8 cellular contexts compared by ENCODE assay signal in genomic region chr16:31010539-31010938, GRCh38. TPM values are rescaled to one million over a fixed set of nuclear protein-coding genes. Genes with fewer than 3 reads are reported as not detected.
DNase-seq lines count a peak whose midpoint lies in the region; ATAC-seq and TF ChIP-seq lines count a peak whose summit lies in the region.

STX1B (minus strand) TSS chr16:31010638; CDS start chr16:31010396, 242 bp downstream.

- H3K27me3 ChIP-seq in CD4-positive, CD25-positive, alpha-beta regulatory T cell (ENCODE audit: control insufficient read depth, insufficient read depth, low read length) = peaks cover 10% of the 10 kb centered on the region
- H3K27me3 ChIP-seq in testis = no peaks in the 10 kb centered on the region

- peak in 1 of 2 donors; percentile 44 for ATAC-seq in CD4-positive, CD25-positive, alpha-beta regulatory T cell (ENCODE audit: low read depth in 2 of 2)
- no peak for ATAC-seq in HG03354 (IDR thresholded peaks at IDR 0.05; ENCODE audit: poor library complexity, severe bottlenecking, unreplicated experiment)

- H3K36me3 Mint-ChIP-seq in CD4-positive, CD25-positive, alpha-beta regulatory T cell = peaks cover 3% of the 10 kb centered on the region

- no peak for TF ChIP-seq CTCF in testis (IDR thresholded peaks at IDR 0.05)

- H3K9me3 Mint-ChIP-seq in CD4-positive, CD25-positive, alpha-beta regulatory T cell = no peaks in the 10 kb centered on the region

- peaks cover 8% of the 10 kb centered on the region for H3K4me1 ChIP-seq in CD4-positive, CD25-positive, alpha-beta regulatory T cell (ENCODE audit: control insufficient read depth, insufficient read depth, low read length, poor library complexity, severe bottlenecking)
- H3K4me1 ChIP-seq in mesodermal cell (ENCODE audit: control insufficient read depth, insufficient read depth, low read length, poor library complexity, severe bottlenecking) (peaks cover 17% of the 10 kb centered on the region), testis (no peaks in the 10 kb centered on the region)

- H3K4me3 Mint-ChIP-seq in CD4-positive, CD25-positive, alpha-beta regulatory T cell = peak within 1 kb of the TSS in 3 of 4 donors; percentile 56 to 85 (median 79)

- no peaks in the 10 kb centered on the region for H3K36me3 ChIP-seq in CD4-positive, CD25-positive, alpha-beta regulatory T cell (ENCODE audit: control insufficient read depth, insufficient read depth, low read length)
- H3K36me3 ChIP-seq in mesodermal cell (ENCODE audit: control insufficient read depth, insufficient read depth, low read length) (no peaks in the 10 kb centered on the region), testis (ENCODE audit: low read depth, missing control alignments) (no peaks in the 10 kb centered on the region)

- peaks cover 62% of the 10 kb centered on the region for H3K27me3 Mint-ChIP-seq in CD4-positive, CD25-positive, alpha-beta regulatory T cell

- 3 to 4% methylated on average over 5 to 9 of the region's 36 CpGs for WGBS in mesodermal cell (ENCODE audit: insufficient coverage in 2 of 2), 2 experiments
- 1 to 2% methylated on average over 12 to 35 of the region's 36 CpGs for WGBS in testis, 2 donors

- peak; percentile 24 to 32 (median 32) for DNase-seq in CD4-positive, CD25-positive, alpha-beta regulatory T cell
- DNase-seq in SK-N-DZ (ENCODE audit: low spot score) (peak; percentile 75), testis (peak; percentile 48), 8988T (no peak), HT-29 (ENCODE audit: low spot score) (no peak)
- peak; percentile 33 for DNase-seq in activated naive CD8-positive, alpha-beta T cell treated with anti-CD3 and anti-CD28 coated beads, Interleukin-2, amount 50 U/mL, for 16 hours (ENCODE audit: low read depth, low spot score)

- no peak for TF ChIP-seq POLR2A in testis (IDR thresholded peaks at IDR 0.05)

- intact Hi-C loops in testis (cut with DNase I; ENCODE audit: low total_unique reads) = no loop called here

- no peak within 1 kb of the TSS for H3K27ac ChIP-seq in CD4-positive, CD25-positive, alpha-beta regulatory T cell (ENCODE audit: insufficient read depth, low read length, poor library complexity, severe bottlenecking)
- H3K27ac ChIP-seq in mesodermal cell (ENCODE audit: low read depth, low read length, severe bottlenecking) = no peak within 1 kb of the TSS
- no peak within 1 kb of the TSS for H3K27ac ChIP-seq in testis

- peak within 1 kb of the TSS in 2 of 3 donors; percentile 5 to 81 for H3K27ac Mint-ChIP-seq in CD4-positive, CD25-positive, alpha-beta regulatory T cell

- peaks cover 0 to 18% (median 4%) of the 10 kb centered on the region in 4 donors for H3K4me1 Mint-ChIP-seq in CD4-positive, CD25-positive, alpha-beta regulatory T cell

- H3K9me3 ChIP-seq in CD4-positive, CD25-positive, alpha-beta regulatory T cell (ENCODE audit: control insufficient read depth in 2 of 2, low read length in 2 of 2) = no peaks in the 10 kb centered on the region
- H3K9me3 ChIP-seq in mesodermal cell (ENCODE audit: control insufficient read depth, low read length) = no peaks in the 10 kb centered on the region
- no peaks in the 10 kb centered on the region for H3K9me3 ChIP-seq in testis

- H3K4me3 ChIP-seq in CD4-positive, CD25-positive, alpha-beta regulatory T cell (ENCODE audit: low read depth, low read length) = no peak within 1 kb of the TSS
- H3K4me3 ChIP-seq in mesodermal cell (ENCODE audit: extremely low read depth, insufficient read depth, low read length, poor library complexity, severe bottlenecking) (peak within 1 kb of the TSS; percentile 34), testis (peak within 1 kb of the TSS; percentile 26 to 51)

RNA-seq across cellular contexts. Expression of gene STX1B, which starts in this region (rescaled TPM):
- total RNA-seq in CD4-positive, CD25-positive, alpha-beta regulatory T cell = 0.74 TPM
- not detected for polyA plus RNA-seq in CD4-positive, CD25-positive, alpha-beta regulatory T cell
- polyA plus RNA-seq in SK-N-DZ (2014; cell fraction: cytosol; rRNA removed) = 4.4 and 5.7 TPM in 2 replicates
- polyA plus RNA-seq in SK-N-DZ (2014; cell fraction: nucleus; rRNA removed) = 9.6 and 24.8 TPM in 2 replicates
- 4.6 TPM for polyA plus RNA-seq in mesodermal cell (2013, experiment 1 of 2)
- polyA plus RNA-seq in mesodermal cell (2013, experiment 2 of 2) = 4.8 TPM
- total RNA-seq in testis = 1 to 10 TPM; 6.3 to 8.7 TPM
- polyA plus RNA-seq in testis (ENCODE audit: insufficient read depth, low read depth, low replicate concordance) = 5.8 TPM
- not detected in 2 replicates for total RNA-seq in HT-29 (2014; rRNA removed; shearing (Covaris generic))

Comparison
In these comparisons a context has a peak if more than half of its experiments do, and no peak if none do; other contexts are left out.
1. Peak in DNase-seq in CD4-positive, CD25-positive, alpha-beta regulatory T cell; RNA of the gene not detected or under 1 TPM.
2. DNase-seq: peak in SK-N-DZ (single experiment), activated naive CD8-positive, alpha-beta T cell treated with anti-CD3 and anti-CD28 coated beads, Interleukin-2, amount 50 U/mL, for 16 hours (single experiment) and testis (single experiment); none in 8988T (single experiment) and HT-29 (single experiment).